Comparison of ENCODE assay signal across 18 cellular contexts in genomic region chr7:1053816-1054370, GRCh38. TPM values are rescaled to one million over a fixed set of nuclear protein-coding genes. Genes with fewer than 3 reads are reported as not detected.
DNase-seq lines count a peak whose midpoint lies in the region; ATAC-seq, FAIRE-seq and TF ChIP-seq lines count a peak whose summit lies in the region.
"Had no signal": no experiment of that assay in that cellular context is flagged by ENCODE, and none has a peak within 500 bp of the region (broad histone marks: within the 10 kb centered on the region; RNA-seq: fewer than 3 reads in every experiment).

No MANE protein-coding gene starts in this region.

- in situ Hi-C loops in GM13977 (cut with MboI; ENCODE audit: low pct_unique_long_range_greater_than_20kb, low sequenced_read_pairs, unreplicated experiment), result no loop called here

- H3K4me3 Mint-ChIP-seq in astrocyte (ENCODE audit: unreplicated experiment), result no peak overlapping the region
- H3K4me3 Mint-ChIP-seq: activated CD8-positive, alpha-beta T cell treated with anti-CD3 and anti-CD28 coated beads, Interleukin-2, amount 10 ng/mL, durations not matched to agents 7 days and 5 days; activated T-helper 17 cell treated with anti-CD3 and anti-CD28 coated beads, Interleukin-2, amount 50 U/mL, for 72 hours; stimulated activated naive CD8-positive, alpha-beta T cell treated with anti-CD3 and anti-CD28 coated beads, Interleukin-15, Interleukin-2, amounts not matched to agents 100 ng/mL and 50 ng/mL, for 24 hours had no signal

- H3K4me2 ChIP-seq in astrocyte (ENCODE audit: low read length) (no peak overlapping the region), smooth muscle cell (no peak overlapping the region)

- peaks cover 6% of the 10 kb centered on the region for H3K36me3 Mint-ChIP-seq in astrocyte (ENCODE audit: low read depth, unreplicated experiment)

- peaks cover 2% of the 10 kb centered on the region for H3K27me3 Mint-ChIP-seq in astrocyte (ENCODE audit: low read depth, unreplicated experiment)
- H3K27me3 Mint-ChIP-seq: activated T-helper 17 cell treated with anti-CD3 and anti-CD28 coated beads, Interleukin-2, amount 50 U/mL, for 72 hours; stimulated activated naive CD8-positive, alpha-beta T cell treated with anti-CD3 and anti-CD28 coated beads, Interleukin-15, Interleukin-2, amounts not matched to agents 100 ng/mL and 50 ng/mL, for 24 hours had no signal

- H3K9me3 ChIP-seq in astrocyte (ENCODE audit: insufficient read depth, low read depth, low read length) (no peaks in the 10 kb centered on the region), left lung (no peaks in the 10 kb centered on the region), stomach (no peaks in the 10 kb centered on the region), smooth muscle cell (replicated peaks; ENCODE audit: low read depth) (no peaks in the 10 kb centered on the region)
- H3K9me3 ChIP-seq: colonic mucosa, ovary had no signal

- H3K27me3 ChIP-seq in astrocyte (ENCODE audit: insufficient read depth, low read length) (no peaks in the 10 kb centered on the region), left lung (peaks cover 0 to 25% of the 10 kb centered on the region in 2 donors), stomach (no peaks in the 10 kb centered on the region), smooth muscle cell (ENCODE audit: low read depth) (no peaks in the 10 kb centered on the region)
- H3K27me3 ChIP-seq: colonic mucosa, ovary had no signal

- DNase-seq in DMS79 (lab: John Stamatoyannopoulos, UW) (peak; percentile 82), astrocyte (ENCODE audit: low read depth) (no peak), left lung (peak in 1 of 2 donors; percentile 28), stomach (no peak), GM13977 (ENCODE audit: low spot score) (no peak), smooth muscle cell (lab: John Stamatoyannopoulos, UW; ENCODE audit: unreplicated experiment) (no peak)
- DNase-seq: activated CD8-positive, alpha-beta T cell treated with anti-CD3 and anti-CD28 coated beads, Interleukin-2, amount 10 ng/mL, durations not matched to agents 7 days and 5 days; colonic mucosa; NCI-H146; NCI-H526; OCI-M1 had no signal

- H3F3A ChIP-seq in smooth muscle cell (ENCODE audit: low read depth), result no peaks in the 10 kb centered on the region

- H3K4me1 ChIP-seq in astrocyte (ENCODE audit: insufficient read depth, low read length), result no peaks in the 10 kb centered on the region
- peaks cover 14 to 66% of the 10 kb centered on the region in 2 donors for H3K4me1 ChIP-seq in left lung
- peaks cover 60 to 97% (median 92%) of the 10 kb centered on the region in 4 donors for H3K4me1 ChIP-seq in stomach
- H3K4me1 ChIP-seq in smooth muscle cell (ENCODE audit: low read depth), result peaks cover 6% of the 10 kb centered on the region

- no peaks in the 10 kb centered on the region for H3K79me2 ChIP-seq in astrocyte (ENCODE audit: insufficient read depth, low read length)
- no peaks in the 10 kb centered on the region for H3K79me2 ChIP-seq in smooth muscle cell (ENCODE audit: low read depth)

- WGBS in stomach, 5 donors, result 76 to 88% (median 85%) methylated on average over 12 to 17 of the region's 17 CpGs
- WGBS in smooth muscle cell (ENCODE audit: low lambda C conversion rate), result 93% methylated on average over 17 of the region's 17 CpGs

- H3K4me1 Mint-ChIP-seq in astrocyte (ENCODE audit: low read depth, unreplicated experiment), result peaks cover 3% of the 10 kb centered on the region

- H4K20me1 ChIP-seq in astrocyte (ENCODE audit: insufficient read depth, low read length), result peaks cover 52% of the 10 kb centered on the region
- H4K20me1 ChIP-seq in smooth muscle cell (ENCODE audit: low read depth), result peaks cover 89% of the 10 kb centered on the region

- no peak for TF ChIP-seq CTCF in astrocyte (IDR thresholded peaks at IDR 0.05; ENCODE audit: insufficient read depth, low read depth, low read length)
- TF ChIP-seq CTCF in left lung (IDR thresholded peaks at IDR 0.05), result no peak
- TF ChIP-seq CTCF in stomach (IDR thresholded peaks at IDR 0.05), result no peak
- TF ChIP-seq CTCF in GM13977 (IDR thresholded peaks at IDR 0.05; ENCODE audit: extremely low read depth, insufficient read depth, missing control alignments), result no peak
- TF ChIP-seq CTCF in smooth muscle cell (IDR thresholded peaks at IDR 0.05; ENCODE audit: borderline replicate concordance, insufficient read depth, poor library complexity, severe bottlenecking), result no peak

- H3K9me3 Mint-ChIP-seq in astrocyte (ENCODE audit: unreplicated experiment), result no peaks in the 10 kb centered on the region
- H3K9me3 Mint-ChIP-seq: activated T-helper 17 cell treated with anti-CD3 and anti-CD28 coated beads, Interleukin-2, amount 50 U/mL, for 72 hours; stimulated activated naive CD8-positive, alpha-beta T cell treated with anti-CD3 and anti-CD28 coated beads, Interleukin-15, Interleukin-2, amounts not matched to agents 100 ng/mL and 50 ng/mL, for 24 hours had no signal

- H2AFZ ChIP-seq in astrocyte (ENCODE audit: low read depth, low read length), result no peak overlapping the region
- H2AFZ ChIP-seq in smooth muscle cell (ENCODE audit: low read depth), result no peak overlapping the region

- H3K9ac ChIP-seq in astrocyte (ENCODE audit: low read length) (no peak overlapping the region), smooth muscle cell (ENCODE audit: low read depth) (no peak overlapping the region)

- no peak for TF ChIP-seq POLR2A in stomach (IDR thresholded peaks at IDR 0.05)

- H3K27ac ChIP-seq in astrocyte (ENCODE audit: low read depth, low read length) (no peak overlapping the region), left lung (peak overlapping the region; percentile 73 to 78), stomach (peak overlapping the region; percentile 68 to 93 (median 77)), smooth muscle cell (ENCODE audit: low read depth) (no peak overlapping the region)
- H3K27ac ChIP-seq: colonic mucosa had no signal

- no peak for FAIRE-seq in astrocyte (lab: Jason Lieb, UNC)
- FAIRE-seq: islet of Langerhans had no signal

- intact Hi-C loops in left lung (cut with DNase I) (no loop called here), stomach (cut with DNase I; ENCODE audit: low total_unique reads) (no loop called here)

- ATAC-seq in left lung, result no peak
- no peak for ATAC-seq in GM19463 (IDR thresholded peaks at IDR 0.05; ENCODE audit: unreplicated experiment)
- no peak for ATAC-seq in activated CD4-positive, CD25-positive, alpha-beta regulatory T cell treated with anti-CD3 and anti-CD28 coated beads, Interleukin-2, amount 50 U/mL, for 24 hours
- ATAC-seq: activated CD8-positive, alpha-beta T cell treated with anti-CD3 and anti-CD28 coated beads, Interleukin-2, amount 10 ng/mL, durations not matched to agents 7 days and 5 days; activated T-helper 17 cell treated with anti-CD3 and anti-CD28 coated beads, Interleukin-2, amount 50 U/mL, for 72 hours; SK-N-SH treated with all-trans-retinoic acid at 6 μM for 48 hours had no signal

- peak overlapping the region; percentile 41 for H3K27ac Mint-ChIP-seq in astrocyte (ENCODE audit: unreplicated experiment)
- H3K27ac Mint-ChIP-seq: activated CD8-positive, alpha-beta T cell treated with anti-CD3 and anti-CD28 coated beads, Interleukin-2, amount 10 ng/mL, durations not matched to agents 7 days and 5 days; activated T-helper 17 cell treated with anti-CD3 and anti-CD28 coated beads, Interleukin-2, amount 50 U/mL, for 72 hours; stimulated activated naive CD8-positive, alpha-beta T cell treated with anti-CD3 and anti-CD28 coated beads, Interleukin-15, Interleukin-2, amounts not matched to agents 100 ng/mL and 50 ng/mL, for 24 hours had no signal

- H3K4me3 ChIP-seq in astrocyte (ENCODE audit: insufficient read depth, low read depth, low read length) (no peak overlapping the region), left lung (no peak overlapping the region), stomach (no peak overlapping the region), smooth muscle cell (no peak overlapping the region)
- H3K4me3 ChIP-seq: colonic mucosa, ovary had no signal

- TF ChIP-seq EP300 in stomach (IDR thresholded peaks at IDR 0.05), result no peak

- H3K36me3 ChIP-seq in astrocyte (ENCODE audit: insufficient read depth, low read length) (no peaks in the 10 kb centered on the region), left lung (peaks cover 0 to 14% of the 10 kb centered on the region in 2 donors), stomach (peaks cover 0 to 13% (median 12%) of the 10 kb centered on the region in 4 donors), smooth muscle cell (ENCODE audit: low read depth) (no peaks in the 10 kb centered on the region)
- H3K36me3 ChIP-seq: colonic mucosa, ovary had no signal

RNA-seq across cellular contexts. Expression of gene GPR146, which starts 9.5 kb away (rescaled TPM):
- total RNA-seq in astrocyte, result 1.7 and 3.4 TPM in 2 replicates
- total RNA-seq in left lung, result 10 to 100 TPM; 16.7 to 18.9 TPM
- total RNA-seq in stomach, result 10 to 100 TPM in 1 of 5 donors, 1 to 10 TPM in 4; 2.0 to 13.6 (median 4.4) TPM
- 10 to 100 TPM in 2 of 3 donors, 1 to 10 TPM in 1; 6.4 to 14.6 (median 10.8) TPM for polyA plus RNA-seq in stomach
- 1.8 and 3.6 TPM in 2 replicates for total RNA-seq in smooth muscle cell
- polyA plus RNA-seq in smooth muscle cell, result 2.2 and 3.8 TPM in 2 replicates

RNA-seq across cellular contexts. Expression of gene GPER1, which starts 34.0 kb away (rescaled TPM):
- total RNA-seq in astrocyte, result 13.7 and 17.4 TPM in 2 replicates
- 10 to 100 TPM in 1 of 2 donors, 1 to 10 TPM in 1; 8.1 to 11.6 TPM for total RNA-seq in left lung
- 10 to 100 TPM in 2 of 5 donors, 1 to 10 TPM in 1, under 1 TPM in 1, not detected in 1; 0.58 to 18.3 (median 9.7) TPM for total RNA-seq in stomach
- 10 to 100 TPM; 21.9 to 31.2 (median 26.0) TPM for polyA plus RNA-seq in stomach
- 0.67 and 1.3 TPM in 2 replicates for total RNA-seq in smooth muscle cell
- polyA plus RNA-seq in smooth muscle cell, result 2.3 and 4.0 TPM in 2 replicates

Comparison
In these comparisons a context has a peak if more than half of its experiments do, and no peak if none do; other contexts are left out.
1. H3K27ac ChIP-seq: peak in left lung (2 of 2) and stomach (5 of 5); none in astrocyte (single experiment) and smooth muscle cell (single experiment).